8 cellular contexts compared by ENCODE assay signal in the genomic region with DNA sequence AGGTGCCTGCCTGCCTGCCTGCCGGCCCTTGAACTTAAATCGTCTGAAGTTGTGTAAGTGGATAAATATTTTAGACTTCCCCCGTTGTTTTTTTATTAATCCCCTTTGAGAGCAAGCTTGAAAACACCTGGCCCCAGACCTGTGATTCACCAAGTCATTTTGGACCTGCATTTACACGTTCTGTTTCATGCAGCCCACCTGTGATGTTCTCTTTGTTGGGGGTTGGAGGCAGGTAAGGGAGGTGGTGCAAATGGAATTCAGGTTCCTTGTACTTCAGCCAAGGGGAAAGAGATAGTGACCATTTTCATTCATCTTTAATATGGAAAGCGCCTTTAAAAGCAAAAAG. TPM values are rescaled to one million over a fixed set of nuclear protein-coding genes. Genes with fewer than 3 reads are reported as not detected.
DNase-seq lines count a peak whose midpoint lies in the region; ATAC-seq and TF ChIP-seq lines count a peak whose summit lies in the region.

No MANE protein-coding gene starts in this region.

- no peaks in the 10 kb centered on the region for H3K9me3 Mint-ChIP-seq in CD4-positive, CD25-positive, alpha-beta regulatory T cell
- H3K9me3 Mint-ChIP-seq in nephron, result no peaks in the 10 kb centered on the region

- H3K9me3 ChIP-seq in CD4-positive, CD25-positive, alpha-beta regulatory T cell (ENCODE audit: control insufficient read depth in 2 of 2, low read length in 2 of 2), result no peaks in the 10 kb centered on the region
- no peaks in the 10 kb centered on the region for H3K9me3 ChIP-seq in Loucy (ENCODE audit: insufficient read depth, low read depth, low read length)
- H3K9me3 ChIP-seq in ectodermal cell (ENCODE audit: control insufficient read depth, low read length), result no peaks in the 10 kb centered on the region

- no peaks in the 10 kb centered on the region for H3K9me2 ChIP-seq in Loucy (replicated peaks; ENCODE audit: low read depth, low read length)

- no peak for DNase-seq in CD4-positive, CD25-positive, alpha-beta regulatory T cell
- DNase-seq in NCI-H2081 (lab: John Stamatoyannopoulos, UW) (no peak), germinal center (ENCODE audit: low spot score) (no peak), cerebellar cortex (ENCODE audit: low spot score) (no peak)

- no peaks in the 10 kb centered on the region for H3K27me3 ChIP-seq in CD4-positive, CD25-positive, alpha-beta regulatory T cell (ENCODE audit: control insufficient read depth, insufficient read depth, low read length)
- H3K27me3 ChIP-seq in Loucy (ENCODE audit: insufficient read depth, low read length, poor library complexity, severe bottlenecking), result no peaks in the 10 kb centered on the region
- H3K27me3 ChIP-seq in ectodermal cell (ENCODE audit: control insufficient read depth, insufficient read depth, low read length, poor library complexity, severe bottlenecking), result peaks cover 27% of the 10 kb centered on the region

- 6 to 15% methylated on average over 4 to 5 of the region's 5 CpGs for WGBS in ectodermal cell, 2 experiments

- peaks cover 60% of the 10 kb centered on the region for H3K79me2 ChIP-seq in Loucy (ENCODE audit: insufficient read depth, low read length)

- peak overlapping the region; percentile 82 to 96 (median 87) for H3K4me3 Mint-ChIP-seq in CD4-positive, CD25-positive, alpha-beta regulatory T cell
- H3K4me3 Mint-ChIP-seq in nephron, result peak overlapping the region; percentile 83 to 85 (median 85)

- peak overlapping the region; percentile 62 to 90 (median 78) for H3K27ac Mint-ChIP-seq in CD4-positive, CD25-positive, alpha-beta regulatory T cell
- H3K27ac Mint-ChIP-seq in nephron, result peak overlapping the region; percentile 4 to 60 (median 41)

- H3F3A ChIP-seq in Loucy (ENCODE audit: low read depth), result peaks cover 6% of the 10 kb centered on the region; the same call in 1 of the 2 replicates

- no peak for ATAC-seq in CD4-positive, CD25-positive, alpha-beta regulatory T cell (ENCODE audit: low read depth in 2 of 2)
- no peak for ATAC-seq in GM19351 (IDR thresholded peaks at IDR 0.05; ENCODE audit: unreplicated experiment)

- H3K4me1 ChIP-seq in CD4-positive, CD25-positive, alpha-beta regulatory T cell (ENCODE audit: control insufficient read depth, insufficient read depth, low read length, poor library complexity, severe bottlenecking), result peaks cover 27% of the 10 kb centered on the region
- H3K4me1 ChIP-seq in Loucy (ENCODE audit: insufficient read depth, low read length, poor library complexity, severe bottlenecking) (peaks cover 63% of the 10 kb centered on the region), ectodermal cell (ENCODE audit: control insufficient read depth, insufficient read depth, low read length) (peaks cover 24% of the 10 kb centered on the region)

- peak overlapping the region; percentile 95 for H3K9ac ChIP-seq in Loucy (ENCODE audit: low read depth, low read length, poor library complexity, severe bottlenecking)

- H3K4me1 Mint-ChIP-seq in CD4-positive, CD25-positive, alpha-beta regulatory T cell, result peaks cover 5 to 46% (median 20%) of the 10 kb centered on the region in 4 donors
- peaks cover 10% of the 10 kb centered on the region for H3K4me1 Mint-ChIP-seq in nephron

- peak overlapping the region; percentile 71 for H3K4me3 ChIP-seq in CD4-positive, CD25-positive, alpha-beta regulatory T cell (ENCODE audit: low read depth, low read length)
- H3K4me3 ChIP-seq in Loucy (ENCODE audit: low read length, poor library complexity, severe bottlenecking) (peak overlapping the region; percentile 93), ectodermal cell (ENCODE audit: insufficient read depth, low read depth, low read length) (peak overlapping the region; percentile 56)

- H3K36me3 ChIP-seq in CD4-positive, CD25-positive, alpha-beta regulatory T cell (ENCODE audit: control insufficient read depth, insufficient read depth, low read length), result peaks cover 16% of the 10 kb centered on the region
- peaks cover 23% of the 10 kb centered on the region; the same call in 1 of the 2 replicates for H3K36me3 ChIP-seq in Loucy (ENCODE audit: insufficient read depth, low read length)
- no peaks in the 10 kb centered on the region for H3K36me3 ChIP-seq in ectodermal cell (ENCODE audit: control insufficient read depth, insufficient read depth, low read length)

- TF ChIP-seq CTCF in Loucy (conservative IDR thresholded peaks at IDR 0.05; ENCODE audit: low read length), result no peak
- no peak for TF ChIP-seq CTCF in nephron (IDR thresholded peaks at IDR 0.05; ENCODE audit: unreplicated experiment in 3 of 3)

- H2AFZ ChIP-seq in Loucy (ENCODE audit: low read length), result no peak overlapping the region

- H3K27ac ChIP-seq in CD4-positive, CD25-positive, alpha-beta regulatory T cell (ENCODE audit: insufficient read depth, low read length, poor library complexity, severe bottlenecking), result no peak overlapping the region
- no peak overlapping the region for H3K27ac ChIP-seq in ectodermal cell (ENCODE audit: insufficient read depth, low read depth, low read length, poor library complexity, severe bottlenecking)

- peaks cover 27% of the 10 kb centered on the region for H3K36me3 Mint-ChIP-seq in CD4-positive, CD25-positive, alpha-beta regulatory T cell
- H3K36me3 Mint-ChIP-seq in nephron (ENCODE audit: low read depth), result no peaks in the 10 kb centered on the region

- H4K20me1 ChIP-seq in Loucy (ENCODE audit: insufficient read depth, low read length, poor library complexity, severe bottlenecking), result peaks cover 40% of the 10 kb centered on the region

- H3K4me2 ChIP-seq in Loucy (ENCODE audit: low read depth, low read length, poor library complexity, severe bottlenecking), result peak overlapping the region; percentile 84

- peaks cover 8% of the 10 kb centered on the region for H3K27me3 Mint-ChIP-seq in CD4-positive, CD25-positive, alpha-beta regulatory T cell
- peaks cover 59% of the 10 kb centered on the region for H3K27me3 Mint-ChIP-seq in nephron (ENCODE audit: low read depth)

RNA-seq across cellular contexts. Expression of a gene that starts 1.2 kb away (rescaled TPM):
- 18.8 TPM for total RNA-seq in CD4-positive, CD25-positive, alpha-beta regulatory T cell
- 1 to 10 TPM; 2.8 to 3.6 (median 3.4) TPM for polyA plus RNA-seq in CD4-positive, CD25-positive, alpha-beta regulatory T cell
- 6.5 TPM for polyA plus RNA-seq in ectodermal cell (2013, experiment 1 of 4)
- polyA plus RNA-seq in ectodermal cell (2013, experiment 2 of 4), result 6.4 TPM
- polyA plus RNA-seq in ectodermal cell (2013, experiment 3 of 4), result 4.0 TPM
- polyA plus RNA-seq in ectodermal cell (2013, experiment 4 of 4), result 5.3 TPM

RNA-seq across cellular contexts. Expression of a gene that starts 18.8 kb away (rescaled TPM):
- 0.25 TPM for total RNA-seq in CD4-positive, CD25-positive, alpha-beta regulatory T cell
- polyA plus RNA-seq in CD4-positive, CD25-positive, alpha-beta regulatory T cell, result not detected
- 1.1 TPM for polyA plus RNA-seq in ectodermal cell (2013, experiment 1 of 4)
- polyA plus RNA-seq in ectodermal cell (2013, experiment 2 of 4), result 1.3 TPM
- 1.1 TPM for polyA plus RNA-seq in ectodermal cell (2013, experiment 3 of 4)
- 0.89 TPM for polyA plus RNA-seq in ectodermal cell (2013, experiment 4 of 4)
